In genomic region chr7:22630069-22630468, GRCh38 we compare ENCODE assay signal across 1 cellular context.
TF ChIP-seq lines count a peak whose summit lies in the region.

No MANE protein-coding gene starts in this region.

TF ChIP-seq in GM23338, 12 proteins besides CTCF, POLR2A, EP300 and RAD21 (continued from another document):
- TF ChIP-seq REST (IDR thresholded peaks at IDR 0.05; ENCODE audit: unreplicated experiment) = no peak
- TF ChIP-seq CREB1 (CRISPR knock-in tag; IDR thresholded peaks at IDR 0.05; ENCODE audit: low read depth) = no peak
